Comparison of ENCODE assay signal across 32 cellular contexts in genomic region chr7:156490021-156490800, GRCh38.
"Had no signal": no experiment of that assay in that cellular context is flagged by ENCODE, and none has a peak within 500 bp of the region (broad histone marks: within the 10 kb centered on the region; RNA-seq: fewer than 3 reads in every experiment).

No MANE protein-coding gene starts in this region.

- H3K4me3 ChIP-seq: adrenal gland, ascending aorta, body of pancreas, breast epithelium, cardiac muscle cell had no signal

- H3K36me3 ChIP-seq: adrenal gland, ascending aorta, brain microvascular endothelial cell, breast epithelium, cardiac muscle cell had no signal

- H3K27me3 ChIP-seq: adrenal gland, ascending aorta, body of pancreas, brain microvascular endothelial cell, breast epithelium, cardiac muscle cell had no signal

- H3K27ac ChIP-seq: adrenal gland, ascending aorta, body of pancreas, brain microvascular endothelial cell, breast epithelium, cardiac muscle cell had no signal

- DNase-seq: activated effector memory CD4-positive, alpha-beta T cell treated with anti-CD3 and anti-CD28 coated beads, Interleukin-2, amount 50 U/mL, for 16 hours; activated effector memory CD4-positive, alpha-beta T cell treated with Interleukin-2 at 50 U/mL for 16 hours; activated gamma-delta T cell; activated gamma-delta T cell treated with Interleukin-2 at 50 U/mL for 16 hours; activated naive CD4-positive, alpha-beta T cell; activated naive CD4-positive, alpha-beta T cell treated with anti-CD3 and anti-CD28 coated beads for 36 hours; activated naive CD4-positive, alpha-beta T cell treated with anti-CD3 and anti-CD28 coated beads, Interleukin-2, amount 10 ng/mL, durations not matched to agents 7 days and 5 days; activated naive CD4-positive, alpha-beta T cell treated with anti-CD3 and anti-CD28 coated beads, Interleukin-2, amount 50 U/mL, for 16 hours; activated naive CD4-positive, alpha-beta T cell treated with Interleukin-2 at 50 U/mL for 16 hours; activated naive CD8-positive, alpha-beta T cell treated with anti-CD3 and anti-CD28 coated beads for 36 hours; activated naive CD8-positive, alpha-beta T cell treated with anti-CD3 and anti-CD28 coated beads, Interleukin-2, amount 10 ng/mL, durations not matched to agents 7 days and 5 days; activated naive CD8-positive, alpha-beta T cell treated with anti-CD3 and anti-CD28 coated beads, Interleukin-2, amount 50 U/mL, for 24 hours; activated T-cell treated with anti-CD3 and anti-CD28 coated beads, Interleukin-2, amount 50 U/mL, for 1 hour; activated T-cell treated with anti-CD3 and anti-CD28 coated beads, Interleukin-2, amount 50 U/mL, for 24 hours; activated T-cell treated with anti-CD3 and anti-CD28 coated beads, Interleukin-2, amount 50 U/mL, for 4 hours; activated T-cell treated with anti-CD3 and anti-CD28 coated beads, Interleukin-2, amount 50 U/mL, for 48 hours; activated T-cell treated with anti-CD3 and anti-CD28 coated beads, Interleukin-2, amount 50 U/mL, for 72 hours; adrenal gland; amniotic stem cell; amygdala; anterior cingulate cortex; aorta; body of pancreas; brain microvascular endothelial cell; caudate nucleus; central memory CD4-positive, alpha-beta T cell; cerebellar nuclear complex had no signal

- H3K4me1 ChIP-seq: adrenal gland, ascending aorta, body of pancreas, breast epithelium had no signal

- ATAC-seq: activated naive CD4-positive, alpha-beta T cell treated with anti-CD3 and anti-CD28 coated beads, Interleukin-2, amount 50 U/mL, for 72 hours; activated naive CD8-positive, alpha-beta T cell treated with anti-CD3 and anti-CD28 coated beads, Interleukin-2, amount 50 U/mL, for 24 hours; activated T-cell treated with anti-CD3 and anti-CD28 coated beads, Interleukin-2, amount 50 U/mL, for 4 hours; activated T-cell treated with anti-CD3 and anti-CD28 coated beads, Interleukin-2, amount 50 U/mL, for 72 hours; activated T-helper 17 cell treated with anti-CD3 and anti-CD28 coated beads, Interleukin-2, amount 50 U/mL, for 72 hours; body of pancreas had no signal

- H3K9me3 ChIP-seq: adrenal gland, ascending aorta, body of pancreas, breast epithelium had no signal
